Comparison of ENCODE assay signal across 13 cellular contexts in genomic region chr7:29327455-29327854, GRCh38.
DNase-seq lines count a peak whose midpoint lies in the region; ATAC-seq and TF ChIP-seq lines count a peak whose summit lies in the region.
"Had no signal": no experiment of that assay in that cellular context is flagged by ENCODE, and none has a peak within 500 bp of the region (broad histone marks: within the 10 kb centered on the region; RNA-seq: fewer than 3 reads in every experiment).

No MANE protein-coding gene starts in this region.

- no peaks in the 10 kb centered on the region for H3K9me3 ChIP-seq in KOPT-K1 (ENCODE audit: insufficient read depth, low read length, poor library complexity, severe bottlenecking)
- H3K9me3 ChIP-seq: suprapubic skin had no signal

- ATAC-seq in HG03378 (IDR thresholded peaks at IDR 0.05; ENCODE audit: unreplicated experiment): no peak
- ATAC-seq in Right ventricle myocardium inferior: no peak
- ATAC-seq: activated CD4-positive, alpha-beta T cell treated with anti-CD3 and anti-CD28 coated beads for 36 hours had no signal

- H3K27ac Mint-ChIP-seq in progenitor cell of endocrine pancreas: peak overlapping the region; percentile 73
- H3K27ac Mint-ChIP-seq: activated CD4-positive, alpha-beta T cell treated with anti-CD3 and anti-CD28 coated beads for 36 hours; neural progenitor cell; T-helper 2 cell treated with Interferon-gamma antibody and Interleukin-4, amounts not matched to agents 5 μg/mL and 100 μg/mL, for 36 hours had no signal

- intact Hi-C loops in cardiac septum (cut with DNase I): no loop called here
- intact Hi-C loops in Right ventricle myocardium inferior (cut with DNase I): no loop called here

- H3K9me3 Mint-ChIP-seq in progenitor cell of endocrine pancreas (ENCODE audit: low read depth): no peaks in the 10 kb centered on the region
- H3K9me3 Mint-ChIP-seq: T-helper 2 cell treated with Interferon-gamma antibody and Interleukin-4, amounts not matched to agents 5 μg/mL and 100 μg/mL, for 36 hours had no signal

- no peak overlapping the region for H3K4me3 Mint-ChIP-seq in progenitor cell of endocrine pancreas (ENCODE audit: low read depth)
- H3K4me3 Mint-ChIP-seq: activated CD4-positive, alpha-beta T cell treated with anti-CD3 and anti-CD28 coated beads for 36 hours; neural progenitor cell; T-helper 2 cell treated with Interferon-gamma antibody and Interleukin-4, amounts not matched to agents 5 μg/mL and 100 μg/mL, for 36 hours had no signal

- TF ChIP-seq CTCF in progenitor cell of endocrine pancreas (IDR thresholded peaks at IDR 0.05; ENCODE audit: unreplicated experiment): no peak

- H3K36me3 ChIP-seq in KOPT-K1 (ENCODE audit: insufficient read depth, low read length): no peaks in the 10 kb centered on the region
- H3K36me3 ChIP-seq: neural progenitor cell, suprapubic skin had no signal

- peaks cover 2% of the 10 kb centered on the region for H3K36me3 Mint-ChIP-seq in progenitor cell of endocrine pancreas (ENCODE audit: insufficient read depth)
- H3K36me3 Mint-ChIP-seq: neural progenitor cell had no signal

- H3K27ac ChIP-seq in KOPT-K1 (ENCODE audit: low read depth, low read length, poor library complexity, severe bottlenecking): peak overlapping the region; percentile 89
- H3K27ac ChIP-seq: neural progenitor cell, suprapubic skin had no signal

- DNase-seq in NCI-H2029 treated with DMSO at 0.1 percent for 48 hours (lab: John Stamatoyannopoulos, UW) (peak; percentile 91), NCI-H69 (lab: John Stamatoyannopoulos, UW) (peak; percentile 98), progenitor cell of endocrine pancreas (ENCODE audit: low spot score, unreplicated experiment) (no peak), cardiac septum (ENCODE audit: low spot score) (no peak), Right ventricle myocardium inferior (ENCODE audit: missing footprints) (no peak)
- DNase-seq: activated CD4-positive, alpha-beta T cell treated with anti-CD3 and anti-CD28 coated beads for 36 hours; cortex of kidney; mesenchymal stem cell had no signal

- H3K27me3 Mint-ChIP-seq in progenitor cell of endocrine pancreas: no peaks in the 10 kb centered on the region

- peaks cover 35% of the 10 kb centered on the region for H3K4me1 Mint-ChIP-seq in progenitor cell of endocrine pancreas (ENCODE audit: low read depth)

Comparison
In these comparisons a context has a peak if more than half of its experiments do, and no peak if none do; other contexts are left out.
1. DNase-seq: peak in NCI-H2029 treated with DMSO at 0.1 percent for 48 hours (single experiment) and NCI-H69 (single experiment); none in progenitor cell of endocrine pancreas (single experiment), cardiac septum (single experiment) and Right ventricle myocardium inferior (single experiment).